In genomic region chr10:133324198-133324792, GRCh38 we compare ENCODE assay signal across 8 cellular contexts. TPM values are rescaled to one million over a fixed set of nuclear protein-coding genes. Genes with fewer than 3 reads are reported as not detected.
DNase-seq lines count a peak whose midpoint lies in the region; ATAC-seq, FAIRE-seq and TF ChIP-seq lines count a peak whose summit lies in the region.

No MANE protein-coding gene starts in this region.

- peaks cover 4% of the 10 kb centered on the region for H3K9me3 Mint-ChIP-seq in activated CD8-positive, alpha-beta memory T cell treated with anti-CD3 and anti-CD28 coated beads, Interleukin-2, amount 10 ng/mL, durations not matched to agents 7 days and 5 days (ENCODE audit: low read depth)

- intact Hi-C loops in esophagus muscularis mucosa (cut with DNase I), result no loop called here

- H3K4me3 Mint-ChIP-seq in activated CD8-positive, alpha-beta memory T cell treated with anti-CD3 and anti-CD28 coated beads, Interleukin-2, amount 10 ng/mL, durations not matched to agents 7 days and 5 days, result no peak overlapping the region

- peaks cover 44% of the 10 kb centered on the region for H3K27me3 Mint-ChIP-seq in activated CD8-positive, alpha-beta memory T cell treated with anti-CD3 and anti-CD28 coated beads, Interleukin-2, amount 10 ng/mL, durations not matched to agents 7 days and 5 days

- H4K91ac ChIP-seq in neuronal stem cell (ENCODE audit: low read depth, low read length, poor library complexity), result no peak overlapping the region

- CTCF ChIA-PET in activated CD8-positive, alpha-beta memory T cell treated with anti-CD3 and anti-CD28 coated beads, Interleukin-2, amount 10 ng/mL, durations not matched to agents 7 days and 5 days (lab: Charles Lee), result interaction anchor here (0.9 to 1.2 kb wide), 3 partner anchors 46 to 420 kb away, joined by 3 read pairs; no protein-coding TSS in a partner anchor

- no peak overlapping the region for H3K14ac ChIP-seq in neuronal stem cell (ENCODE audit: low read length)

- H3K27ac ChIP-seq in esophagus muscularis mucosa (replicated peaks in 1 of 4) (peak overlapping the region in 2 of 4 donors; percentile 46 to 62), neuronal stem cell (replicated peaks; ENCODE audit: low read length) (peak overlapping the region; percentile 39)

- peak overlapping the region; percentile 96 for H3K23ac ChIP-seq in neuronal stem cell (ENCODE audit: low read depth, low read length, poor library complexity)

- H3K4me2 ChIP-seq in neuronal stem cell (ENCODE audit: insufficient read depth, low read length, poor library complexity, severe bottlenecking), result peak overlapping the region; percentile 86

- H2AFZ ChIP-seq in neuronal stem cell (ENCODE audit: low read length), result peak overlapping the region; percentile 81

- no peak for TF ChIP-seq CTCF in esophagus muscularis mucosa (IDR thresholded peaks at IDR 0.05)

- peak; percentile 74 for DNase-seq in activated CD8-positive, alpha-beta memory T cell treated with anti-CD3 and anti-CD28 coated beads, Interleukin-2, amount 10 ng/mL, durations not matched to agents 7 days and 5 days
- DNase-seq in activated CD8-positive, alpha-beta memory T cell treated with anti-CD3 and anti-CD28 coated beads for 24 hours, result no peak
- DNase-seq in NCI-H2171 treated with DMSO at 0.1 percent for 48 hours (lab: John Stamatoyannopoulos, UW), result peak; percentile 61
- peak; percentile 56 to 59 for DNase-seq in activated CD4-positive, alpha-beta T cell treated with anti-CD3 and anti-CD28 coated beads, Interleukin-2, amount 50 U/mL, for 4 hours
- DNase-seq in esophagus muscularis mucosa (ENCODE audit: extremely low spot score), result no peak
- DNase-seq in neuronal stem cell (ENCODE audit: low spot score), result no peak
- DNase-seq in RCC 7860 (ENCODE audit: low spot score), result no peak

- H3K36me3 ChIP-seq in esophagus muscularis mucosa (no peaks in the 10 kb centered on the region), neuronal stem cell (replicated peaks in 1 of 2; ENCODE audit: control insufficient read depth in 2 of 2, insufficient read depth in 2 of 2, low read length in 2 of 2) (no peaks in the 10 kb centered on the region)

- H3K18ac ChIP-seq in neuronal stem cell (ENCODE audit: low read length), result peak overlapping the region; percentile 96

- H3K36me3 Mint-ChIP-seq in activated CD8-positive, alpha-beta memory T cell treated with anti-CD3 and anti-CD28 coated beads, Interleukin-2, amount 10 ng/mL, durations not matched to agents 7 days and 5 days, result no peaks in the 10 kb centered on the region

- H3K9ac ChIP-seq in neuronal stem cell (ENCODE audit: low read depth, low read length, poor library complexity), result peak overlapping the region; percentile 83

- H2BK120ac ChIP-seq in neuronal stem cell (ENCODE audit: low read depth, low read length), result no peak overlapping the region

- H3K4me1 ChIP-seq in esophagus muscularis mucosa (peaks cover 16 to 32% (median 26%) of the 10 kb centered on the region in 4 donors), neuronal stem cell (ENCODE audit: control insufficient read depth in 2 of 2, insufficient read depth in 1 of 2, low read depth in 1 of 2, low read length in 2 of 2) (peaks cover 4 to 13% of the 10 kb centered on the region in 2 donors)

- peak overlapping the region; percentile 93 for H2BK15ac ChIP-seq in neuronal stem cell (ENCODE audit: low read length)

- TF ChIP-seq EP300 in esophagus muscularis mucosa (IDR thresholded peaks at IDR 0.05), result no peak

- peaks cover 9 to 80% (median 44%) of the 10 kb centered on the region in 4 donors for H3K27me3 ChIP-seq in esophagus muscularis mucosa
- H3K27me3 ChIP-seq in neuronal stem cell (ENCODE audit: control insufficient read depth in 3 of 3, insufficient read depth in 3 of 3, low read depth in 1 of 3, low read length in 3 of 3), result peaks cover 0 to 44% (median 41%) of the 10 kb centered on the region in 3 experiments

- H2BK5ac ChIP-seq in neuronal stem cell (ENCODE audit: low read length), result no peak overlapping the region

- H4K8ac ChIP-seq in neuronal stem cell (ENCODE audit: low read depth, low read length), result no peak overlapping the region

- H3K27ac Mint-ChIP-seq in activated CD8-positive, alpha-beta memory T cell treated with anti-CD3 and anti-CD28 coated beads, Interleukin-2, amount 10 ng/mL, durations not matched to agents 7 days and 5 days, result no peak overlapping the region

- no peaks in the 10 kb centered on the region for H3K9me3 ChIP-seq in esophagus muscularis mucosa
- H3K9me3 ChIP-seq in neuronal stem cell (replicated peaks in 1 of 2; ENCODE audit: control insufficient read depth in 2 of 2, insufficient read depth in 1 of 2, low read depth in 1 of 2, low read length in 2 of 2), result no peaks in the 10 kb centered on the region

- peak overlapping the region; percentile 61 for H2AK5ac ChIP-seq in neuronal stem cell (ENCODE audit: low read depth, low read length)

- WGBS in esophagus muscularis mucosa, result 20% methylated on average over 5 of the region's 13 CpGs
- WGBS in neuronal stem cell (ENCODE audit: extremely low coverage in 2 of 2, insufficient read length in 2 of 2, insufficient replicate concordance in 1 of 2), 2 donors, result no CpG with 5 or more reads among the region's 13 CpGs

- peak overlapping the region; percentile 55 to 64 (median 57) for H3K4me3 ChIP-seq in esophagus muscularis mucosa
- H3K4me3 ChIP-seq in neuronal stem cell (ENCODE audit: low read length in 2 of 2), result peak overlapping the region in 1 of 2 donors; percentile 11

- H3K79me1 ChIP-seq in neuronal stem cell (ENCODE audit: low read depth, low read length), result peaks cover 3% of the 10 kb centered on the region

- peaks cover 5% of the 10 kb centered on the region for H3K4me1 Mint-ChIP-seq in activated CD8-positive, alpha-beta memory T cell treated with anti-CD3 and anti-CD28 coated beads, Interleukin-2, amount 10 ng/mL, durations not matched to agents 7 days and 5 days

- H3K4ac ChIP-seq in neuronal stem cell (ENCODE audit: low read length), result no peak overlapping the region

- ATAC-seq in activated CD8-positive, alpha-beta memory T cell treated with anti-CD3 and anti-CD28 coated beads, Interleukin-2, amount 10 ng/mL, durations not matched to agents 7 days and 5 days, result peak; percentile 74
- ATAC-seq in GM19395 (IDR thresholded peaks at IDR 0.05; ENCODE audit: unreplicated experiment), result no peak

- FAIRE-seq in RCC 7860 (lab: Jason Lieb, UNC), result no peak

- TF ChIP-seq POLR2A in esophagus muscularis mucosa (IDR thresholded peaks at IDR 0.05; ENCODE audit: low read depth), result no peak

- peak overlapping the region; percentile 46 for H2BK12ac ChIP-seq in neuronal stem cell (ENCODE audit: low read length)

RNA-seq across cellular contexts. Expression of gene CALY, which starts 12.4 kb away (rescaled TPM):
- not detected for total RNA-seq in activated CD8-positive, alpha-beta memory T cell treated with anti-CD3 and anti-CD28 coated beads, Interleukin-2, amount 10 ng/mL, durations not matched to agents 7 days and 5 days
- 1 to 10 TPM; 1.6 to 3.6 (median 2.3) TPM for total RNA-seq in esophagus muscularis mucosa
- 9.4 TPM for polyA plus RNA-seq in neuronal stem cell (2013, experiment 1 of 2)
- polyA plus RNA-seq in neuronal stem cell (2013, experiment 2 of 2), result 11.0 TPM

RNA-seq across cellular contexts. Expression of gene ZNF511, which starts 15.6 kb away (rescaled TPM):
- 10 to 100 TPM; 50.7 to 60.1 TPM for total RNA-seq in activated CD8-positive, alpha-beta memory T cell treated with anti-CD3 and anti-CD28 coated beads, Interleukin-2, amount 10 ng/mL, durations not matched to agents 7 days and 5 days
- 10 to 100 TPM; 22.9 to 34.8 (median 33.0) TPM for total RNA-seq in esophagus muscularis mucosa
- 40.1 TPM for polyA plus RNA-seq in neuronal stem cell (2013, experiment 1 of 2)
- 35.5 TPM for polyA plus RNA-seq in neuronal stem cell (2013, experiment 2 of 2)

RNA-seq across cellular contexts. Expression of gene TUBGCP2, which starts 15.6 kb away (rescaled TPM):
- 10 to 100 TPM; 60.4 to 64.7 TPM for total RNA-seq in activated CD8-positive, alpha-beta memory T cell treated with anti-CD3 and anti-CD28 coated beads, Interleukin-2, amount 10 ng/mL, durations not matched to agents 7 days and 5 days
- total RNA-seq in esophagus muscularis mucosa, result 10 to 100 TPM; 30.2 to 54.4 (median 39.0) TPM
- 33.5 TPM for polyA plus RNA-seq in neuronal stem cell (2013, experiment 1 of 2)
- 35.6 TPM for polyA plus RNA-seq in neuronal stem cell (2013, experiment 2 of 2)

RNA-seq across cellular contexts. Expression of gene PRAP1, which starts 22.9 kb away (rescaled TPM):
- total RNA-seq in activated CD8-positive, alpha-beta memory T cell treated with anti-CD3 and anti-CD28 coated beads, Interleukin-2, amount 10 ng/mL, durations not matched to agents 7 days and 5 days, result not detected
- not detected for total RNA-seq in esophagus muscularis mucosa
- polyA plus RNA-seq in neuronal stem cell (2013, experiment 1 of 2), result 0.52 TPM
- polyA plus RNA-seq in neuronal stem cell (2013, experiment 2 of 2), result 0.43 TPM

RNA-seq across cellular contexts. Expression of gene FUOM, which starts 33.5 kb away (rescaled TPM):
- total RNA-seq in activated CD8-positive, alpha-beta memory T cell treated with anti-CD3 and anti-CD28 coated beads, Interleukin-2, amount 10 ng/mL, durations not matched to agents 7 days and 5 days, result 10 to 100 TPM in 1 of 2 experiments, 1 to 10 TPM in 1; 9.1 to 13.1 TPM
- total RNA-seq in esophagus muscularis mucosa, result 10 to 100 TPM in 2 of 4 donors, 1 to 10 TPM in 2; 7.9 to 12.2 (median 10.5) TPM
- 16.2 TPM for polyA plus RNA-seq in neuronal stem cell (2013, experiment 1 of 2)
- polyA plus RNA-seq in neuronal stem cell (2013, experiment 2 of 2), result 16.5 TPM

Comparison
In these comparisons a context has a peak if more than half of its experiments do, and no peak if none do; other contexts are left out.
1. DNase-seq: peak in activated CD8-positive, alpha-beta memory T cell treated with anti-CD3 and anti-CD28 coated beads, Interleukin-2, amount 10 ng/mL, durations not matched to agents 7 days and 5 days (single experiment), NCI-H2171 treated with DMSO at 0.1 percent for 48 hours (single experiment) and activated CD4-positive, alpha-beta T cell treated with anti-CD3 and anti-CD28 coated beads, Interleukin-2, amount 50 U/mL, for 4 hours (2 of 2); none in activated CD8-positive, alpha-beta memory T cell treated with anti-CD3 and anti-CD28 coated beads for 24 hours (single experiment), esophagus muscularis mucosa (single experiment), neuronal stem cell (single experiment) and RCC 7860 (single experiment).